Comparison of ENCODE assay signal across 8 cellular contexts in the genomic region with DNA sequence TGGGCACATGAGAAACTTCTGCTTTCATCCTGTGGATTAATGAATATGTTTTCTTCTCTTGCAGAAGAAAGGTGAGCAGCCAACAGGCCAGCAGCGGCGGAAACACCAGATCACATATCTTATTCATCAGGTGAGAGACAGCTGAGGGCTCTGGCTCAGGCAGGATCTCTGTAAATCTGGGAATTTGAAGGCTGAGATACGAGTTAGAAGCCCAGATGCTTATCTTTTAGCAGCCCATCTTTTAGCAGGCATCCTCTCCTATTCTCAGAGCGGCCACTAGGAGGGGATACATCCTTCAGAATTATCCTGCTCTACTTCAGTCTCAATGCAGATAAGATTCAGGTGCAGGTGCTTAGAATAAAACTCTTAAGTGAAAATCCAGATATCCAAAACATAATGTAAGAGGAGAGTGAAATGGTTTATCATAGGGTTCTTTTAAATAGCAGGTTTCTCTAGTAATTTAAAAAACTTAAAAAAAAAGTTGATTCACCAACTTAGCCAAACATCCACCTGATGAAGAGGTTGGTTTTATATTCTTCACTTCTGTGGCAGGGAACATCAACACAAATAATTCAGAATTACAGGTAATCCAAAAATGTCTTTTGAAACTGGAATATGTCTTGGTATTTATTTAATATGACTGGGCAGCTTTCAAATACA. TPM values are rescaled to one million over a fixed set of nuclear protein-coding genes. Genes with fewer than 3 reads are reported as not detected.
DNase-seq lines count a peak whose midpoint lies in the region; ATAC-seq and TF ChIP-seq lines count a peak whose summit lies in the region.

No MANE protein-coding gene starts in this region.

- no peaks in the 10 kb centered on the region for H3K27me3 ChIP-seq in left lung
- H3K27me3 ChIP-seq in transverse colon = no peaks in the 10 kb centered on the region

- H3K4me1 ChIP-seq in left lung = no peaks in the 10 kb centered on the region
- H3K4me1 ChIP-seq in transverse colon = no peaks in the 10 kb centered on the region

- H3K27ac Mint-ChIP-seq in T-cell = no peak overlapping the region

- in situ Hi-C loops in T47D (cut with HindIII; ENCODE audit: low pct_unique_long_range_greater_than_20kb, low sequenced_read_pairs) (no loop called here), transverse colon (cut with MboI; ENCODE audit: low pct_ligation_motif_present in 1 of 4, low pct_unique_long_range_greater_than_20kb in 1 of 4, low sequenced_read_pairs in 3 of 4) (no loop called here)

- H3K36me3 Mint-ChIP-seq in T-cell = peaks cover 48% of the 10 kb centered on the region

- H3K9me3 Mint-ChIP-seq in T-cell = no peaks in the 10 kb centered on the region

- H3K4me3 ChIP-seq in left lung (no peak overlapping the region), transverse colon (no peak overlapping the region)

- CTCF ChIA-PET in T-cell (lab: Charles Lee) = interaction anchor here (0.5 to 6.3 kb wide), 7 partner anchors 10 to 63 kb away, joined by 3 to 57 read pairs (median 4); partner anchors contain the start of genes NTRK1 (in 2 of the 2) and INSRR (in 1 of the 2)

- TF ChIP-seq CTCF in left lung (IDR thresholded peaks at IDR 0.05) = peak; percentile 62 to 67
- TF ChIP-seq CTCF in transverse colon (IDR thresholded peaks at IDR 0.05) = peak; percentile 70 to 78 (median 71)

- POLR2A ChIA-PET in T-cell (lab: Charles Lee) = no interaction called here

- TF ChIP-seq POLR2A in transverse colon (IDR thresholded peaks at IDR 0.05) = no peak

- 46% methylated on average over 4 of the region's 4 CpGs; no CpG with 5 or more reads in 1 of the 2 donors for WGBS in transverse colon (ENCODE audit: low coverage in 1 of 2), 2 donors

- H3K4me3 Mint-ChIP-seq in T-cell = no peak overlapping the region

- H3K36me3 ChIP-seq in left lung (peaks cover 2 to 99% of the 10 kb centered on the region in 2 donors), transverse colon (peaks cover 0 to 77% (median 38%) of the 10 kb centered on the region in 4 donors)

- intact Hi-C loops in left lung (cut with DNase I) (loop anchor here in 1 of 2 donors (5.0 kb wide), 1 partner anchor 65 kb away; the partner anchor contains the start of gene NTRK1), transverse colon (cut with DNase I; ENCODE audit: low total_unique reads) (no loop called here)

- no peak for TF ChIP-seq EP300 in transverse colon (IDR thresholded peaks at IDR 0.05; ENCODE audit: low read depth)

- H3K9me3 ChIP-seq in left lung (no peaks in the 10 kb centered on the region), transverse colon (no peaks in the 10 kb centered on the region)

- DNase-seq in stimulated activated CD4-positive, alpha-beta T cell treated with anti-CD3 and anti-CD28 coated beads, Interleukin-15, amount 100 ng/mL, for 24 hours = peak; percentile 65
- DNase-seq in stimulated activated CD4-positive, alpha-beta T cell treated with anti-CD3 and anti-CD28 coated beads, Interleukin-12 subunit alpha, Interleukin-12 subunit beta, amount 100 ng/mL, for 4 hours = no peak
- peak; percentile 28 for DNase-seq in NCI-H1092 (lab: John Stamatoyannopoulos, UW)
- peak in 33 of 34 experiments; percentile 15 to 70 (median 57) for DNase-seq in T-cell
- DNase-seq in T47D (ENCODE audit: low read depth in 1 of 2, low spot score in 1 of 2) = peak; percentile 48 to 78
- no peak for DNase-seq in left lung
- peak; percentile 50 for DNase-seq in transverse colon

- H3K4me1 Mint-ChIP-seq in T-cell = peaks cover 14 to 20% (median 15%) of the 10 kb centered on the region in 3 donors

- ATAC-seq in T-cell (replicated peaks in 1 of 4) (peak; percentile 71 to 85 (median 82)), left lung (peak; percentile 82), GM19035 (IDR thresholded peaks at IDR 0.05; ENCODE audit: unreplicated experiment) (no peak)

- H3K27ac ChIP-seq in left lung (no peak overlapping the region), transverse colon (peak overlapping the region in 1 of 4 donors; percentile 49)

- H3K27me3 Mint-ChIP-seq in T-cell = no peaks in the 10 kb centered on the region

RNA-seq across cellular contexts. Expression of gene SH2D2A, which starts 19.3 kb away (rescaled TPM):
- total RNA-seq in T-cell (100 to 1,000 TPM in 1 of 5 donors, 10 to 100 TPM in 4; 42.8 to 110 (median 66.8) TPM), left lung (1 to 10 TPM; 1.7 to 4.4 TPM), transverse colon (1 to 10 TPM in 3 of 4 donors, not detected in 1; 1.9 to 5.9 (median 3.4) TPM)

RNA-seq across cellular contexts. Expression of gene PRCC, which starts 30.0 kb away (rescaled TPM):
- 10 to 100 TPM; 55.3 to 67.7 (median 65.4) TPM for total RNA-seq in T-cell
- total RNA-seq in left lung = 10 to 100 TPM; 40.7 to 56.2 TPM
- 10 to 100 TPM; 15.1 to 69.9 (median 39.4) TPM for total RNA-seq in transverse colon

RNA-seq across cellular contexts. Expression of gene HDGF, which starts 45.9 kb away (rescaled TPM):
- total RNA-seq in T-cell (100 to 1,000 TPM in 2 of 5 donors, 10 to 100 TPM in 3; 72.9 to 108 (median 90.3) TPM), left lung (100 to 1,000 TPM; 139 to 207 TPM), transverse colon (100 to 1,000 TPM; 150 to 204 (median 179) TPM)

RNA-seq across cellular contexts. Expression of gene MRPL24, which starts 56.5 kb away (rescaled TPM):
- 10 to 100 TPM; 23.8 to 66.6 (median 52.6) TPM for total RNA-seq in T-cell
- 10 to 100 TPM; 42.8 to 62.2 TPM for total RNA-seq in left lung
- 10 to 100 TPM in 3 of 4 donors, 1 to 10 TPM in 1; 6.8 to 44.9 (median 37.1) TPM for total RNA-seq in transverse colon

Comparison
In these comparisons a context has a peak if more than half of its experiments do, and no peak if none do; other contexts are left out.
1. DNase-seq: peak in stimulated activated CD4-positive, alpha-beta T cell treated with anti-CD3 and anti-CD28 coated beads, Interleukin-15, amount 100 ng/mL, for 24 hours (single experiment), NCI-H1092 (single experiment), T-cell (33 of 34), T47D (2 of 2) and transverse colon (single experiment); none in stimulated activated CD4-positive, alpha-beta T cell treated with anti-CD3 and anti-CD28 coated beads, Interleukin-12 subunit alpha, Interleukin-12 subunit beta, amount 100 ng/mL, for 4 hours (single experiment) and left lung (0 of 2).
2. RNA of gene SH2D2A, which starts 19.3 kb away (total RNA-seq): 42.8 to 110 TPM in T-cell; 1.7 to 4.4 TPM in left lung and 1.9 to 5.9 TPM in transverse colon; every median in the first group is over 4 times any median in the second.